ENCODE assay signal across 8 cellular contexts in the genomic region with DNA sequence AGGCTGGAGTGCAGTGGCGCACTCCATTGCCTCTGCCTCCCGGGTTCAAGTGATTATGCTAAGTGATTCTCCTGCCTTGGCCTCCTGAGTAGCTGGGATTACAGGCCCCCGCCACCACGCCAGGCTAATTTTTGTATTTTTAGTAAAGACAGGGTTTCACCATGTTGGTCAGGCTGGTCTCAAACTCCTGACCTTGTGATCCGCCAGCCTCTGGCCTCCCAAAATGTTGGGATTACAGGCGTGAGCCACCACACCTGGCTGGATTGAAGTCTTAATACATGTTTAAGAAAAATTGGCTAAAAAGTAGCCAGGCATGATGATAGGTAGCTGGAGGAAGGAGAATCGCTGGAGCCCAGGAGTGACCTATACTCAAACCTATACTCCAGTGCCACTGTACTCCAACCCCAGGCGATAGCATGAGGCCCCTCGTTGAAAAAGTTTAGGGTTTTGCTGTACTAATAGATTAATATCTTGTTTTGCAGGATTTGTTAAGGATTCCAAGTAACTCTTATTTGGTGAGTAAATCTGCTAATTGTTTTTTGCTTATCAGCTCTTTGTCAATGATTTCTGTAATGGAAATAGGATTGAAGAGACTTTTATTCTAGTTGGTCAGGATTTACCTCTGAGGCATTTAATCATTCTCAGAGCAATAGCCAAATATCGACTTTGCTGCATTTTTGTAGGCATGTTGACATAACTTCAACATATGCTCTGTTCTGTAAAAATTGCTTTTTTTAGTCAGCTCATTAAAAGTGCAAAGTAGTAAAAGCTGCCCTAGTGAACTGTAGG. TPM values are rescaled to one million over a fixed set of nuclear protein-coding genes. Genes with fewer than 3 reads are reported as not detected.
DNase-seq lines count a peak whose midpoint lies in the region; TF ChIP-seq lines count a peak whose summit lies in the region.

No MANE protein-coding gene starts in this region.

- H3K4me1 Mint-ChIP-seq in activated T-cell treated with anti-CD3 and anti-CD28 coated beads, Interleukin-2, amount 50 U/mL, for 24 hours (ENCODE audit: low read depth), result peaks cover 39% of the 10 kb centered on the region
- peaks cover 65 to 73% of the 10 kb centered on the region in 2 donors for H3K4me1 Mint-ChIP-seq in immature natural killer cell

- H3K4me1 ChIP-seq in stomach, result peaks cover 32 to 71% (median 50%) of the 10 kb centered on the region in 4 donors

- WGBS in stomach, 5 donors, result 15 to 32% (median 22%) methylated on average over 10 of the region's 10 CpGs

- no peaks in the 10 kb centered on the region for H3K9me3 ChIP-seq in stomach

- peak overlapping the region; percentile 100 for H3K27ac Mint-ChIP-seq in activated T-cell treated with anti-CD3 and anti-CD28 coated beads, Interleukin-2, amount 50 U/mL, for 24 hours
- H3K27ac Mint-ChIP-seq in immature natural killer cell, result peak overlapping the region; percentile 75 to 98 (median 94)

- H3K27ac ChIP-seq in stomach, result peak overlapping the region in 4 of 5 donors; percentile 84 to 93 (median 90)

- H3K36me3 ChIP-seq in stomach, result peaks cover 42 to 53% (median 51%) of the 10 kb centered on the region in 4 donors

- peaks cover 78% of the 10 kb centered on the region for H3K36me3 Mint-ChIP-seq in activated T-cell treated with anti-CD3 and anti-CD28 coated beads, Interleukin-2, amount 50 U/mL, for 24 hours (ENCODE audit: low read depth)
- H3K36me3 Mint-ChIP-seq in immature natural killer cell, result peaks cover 12 to 38% (median 32%) of the 10 kb centered on the region in 3 donors

- no peak for TF ChIP-seq CTCF in stomach (IDR thresholded peaks at IDR 0.05)

- H3K4me3 Mint-ChIP-seq in activated T-cell treated with anti-CD3 and anti-CD28 coated beads, Interleukin-2, amount 50 U/mL, for 24 hours, result peak overlapping the region; percentile 96
- H3K4me3 Mint-ChIP-seq in immature natural killer cell, result peak overlapping the region; percentile 96 to 100 (median 97)

- intact Hi-C loops in stomach (cut with DNase I; ENCODE audit: low total_unique reads), result loop anchor here (10.0 kb wide), 1 partner anchor 143 kb away; the partner anchor contains the start of gene PHACTR4

- peak; percentile 18 to 19 for DNase-seq in activated CD4-positive, alpha-beta T cell treated with anti-CD3 and anti-CD28 coated beads for 24 hours (ENCODE audit: low read depth in 2 of 2)
- DNase-seq in activated CD4-positive, alpha-beta T cell treated with anti-CD3 and anti-CD28 coated beads, Interleukin-2, amount 50 U/mL, for 1 hour, result no peak
- peak; percentile 74 for DNase-seq in activated T-cell treated with anti-CD3 and anti-CD28 coated beads, Interleukin-2, amount 50 U/mL, for 24 hours
- DNase-seq in immature natural killer cell (no peak), stomach (no peak), KG1 (lab: John Stamatoyannopoulos, UW) (no peak), activated gamma-delta T cell (lab: John Stamatoyannopoulos, UW) (no peak), COR-L47 (lab: John Stamatoyannopoulos, UW) (no peak)

- H3K4me3 ChIP-seq in stomach, result peak overlapping the region; percentile 72 to 90 (median 76)

- H3K27me3 ChIP-seq in stomach, result no peaks in the 10 kb centered on the region

- no peak for TF ChIP-seq EP300 in stomach (IDR thresholded peaks at IDR 0.05)

- no peak for TF ChIP-seq POLR2A in stomach (IDR thresholded peaks at IDR 0.05)

- no peaks in the 10 kb centered on the region for H3K9me3 Mint-ChIP-seq in activated T-cell treated with anti-CD3 and anti-CD28 coated beads, Interleukin-2, amount 50 U/mL, for 24 hours
- H3K9me3 Mint-ChIP-seq in immature natural killer cell, result no peaks in the 10 kb centered on the region

- H3K27me3 Mint-ChIP-seq in activated T-cell treated with anti-CD3 and anti-CD28 coated beads, Interleukin-2, amount 50 U/mL, for 24 hours, result peaks cover 2% of the 10 kb centered on the region
- H3K27me3 Mint-ChIP-seq in immature natural killer cell (ENCODE audit: low read depth in 3 of 3), result peaks cover 4 to 31% (median 15%) of the 10 kb centered on the region in 3 donors

RNA-seq across cellular contexts. Expression of gene RCC1, which starts 2.0 kb away (rescaled TPM):
- polyA plus RNA-seq in immature natural killer cell, result 10 to 100 TPM; 11.4 to 16.0 (median 12.4) TPM
- total RNA-seq in stomach, result 100 to 1,000 TPM in 2 of 5 donors, 10 to 100 TPM in 2, 1 to 10 TPM in 1; 6.7 to 116 (median 24.6) TPM
- 10 to 100 TPM; 24.1 to 25.3 (median 24.3) TPM for polyA plus RNA-seq in stomach

RNA-seq across cellular contexts. Expression of gene TRNAU1AP, which starts 45.0 kb away (rescaled TPM):
- polyA plus RNA-seq in immature natural killer cell (10 to 100 TPM; 31.2 to 42.7 (median 37.8) TPM), stomach (10 to 100 TPM; 22.1 to 25.6 (median 23.7) TPM)
- 100 to 1,000 TPM in 1 of 5 donors, 10 to 100 TPM in 3, 1 to 10 TPM in 1; 6.2 to 112 (median 23.1) TPM for total RNA-seq in stomach

Comparison
In these comparisons a context has a peak if more than half of its experiments do, and no peak if none do; other contexts are left out.
1. DNase-seq: peak in activated CD4-positive, alpha-beta T cell treated with anti-CD3 and anti-CD28 coated beads for 24 hours (2 of 2) and activated T-cell treated with anti-CD3 and anti-CD28 coated beads, Interleukin-2, amount 50 U/mL, for 24 hours (single experiment); none in activated CD4-positive, alpha-beta T cell treated with anti-CD3 and anti-CD28 coated beads, Interleukin-2, amount 50 U/mL, for 1 hour (single experiment), immature natural killer cell (0 of 3), stomach (single experiment), KG1 (single experiment), activated gamma-delta T cell (single experiment) and COR-L47 (single experiment).